Comparison of ENCODE assay signal across 1 cellular context in the genomic region with DNA sequence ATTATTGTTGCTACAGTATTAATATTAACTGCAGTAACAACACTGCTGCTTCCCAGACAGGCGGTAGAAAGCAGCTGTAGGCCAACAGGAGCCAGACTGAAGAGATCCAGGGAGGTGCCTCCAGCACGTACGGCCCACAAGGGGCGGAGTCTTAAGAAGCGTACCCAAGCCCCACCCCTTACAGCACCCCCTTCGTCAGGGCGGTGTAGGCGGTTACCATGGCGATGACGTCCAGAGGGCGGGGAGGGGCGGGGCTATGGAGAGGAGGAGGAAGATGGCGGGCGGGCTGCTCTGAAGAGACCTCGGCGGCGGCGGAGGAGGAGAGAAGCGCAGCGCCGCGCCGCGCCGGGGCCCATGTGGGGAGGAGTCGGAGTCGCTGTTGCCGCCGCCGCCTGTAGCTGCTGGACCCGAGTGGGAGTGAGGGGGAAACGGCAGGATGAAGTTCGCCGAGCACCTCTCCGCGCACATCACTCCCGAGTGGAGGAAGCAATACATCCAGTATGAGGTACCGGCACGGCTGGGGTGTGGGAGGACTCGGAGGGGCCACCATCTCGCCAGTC.
A peak's percentile ranks its signal among the peaks of the same experiment; 100 is the strongest.
TF ChIP-seq lines count a peak whose summit lies in the region.

Gene XPR1, plus strand, starts transcription at position 257 of the 560 bp plus-strand sequence. Its CDS starts 180 bp downstream, at position 437.

TF ChIP-seq in HepG2, 621 proteins besides CTCF, POLR2A, EP300 and RAD21 (continued from another document and continues in another):
- TF ChIP-seq THAP7 (CRISPR knock-in tag; IDR thresholded peaks at IDR 0.05) (no peak), PREB (CRISPR knock-in tag; IDR thresholded peaks at IDR 0.05) (no peak), ZNF512 (CRISPR knock-in tag; IDR thresholded peaks at IDR 0.05) (no peak), HDAC1 (CRISPR knock-in tag; IDR thresholded peaks at IDR 0.05) (peak; percentile 42; the same call in 1 of the 2 replicates), MEIS2 (CRISPR knock-in tag; IDR thresholded peaks at IDR 0.05) (no peak), CBX1 (IDR thresholded peaks at IDR 0.05; ENCODE audit: low read depth) (no peak), DR1 (CRISPR knock-in tag; IDR thresholded peaks at IDR 0.05) (no peak), ISL2 (CRISPR knock-in tag; IDR thresholded peaks at IDR 0.05) (no peak), BHLHE40 (IDR thresholded peaks at IDR 0.05; ENCODE audit: low read length) (no peak), KAT2B (IDR thresholded peaks at IDR 0.05; ENCODE audit: borderline replicate concordance, low read depth, low read length) (no peak), ZNF296 (CRISPR knock-in tag; conservative IDR thresholded peaks at IDR 0.05) (no peak), ZNF501 (CRISPR knock-in tag; IDR thresholded peaks at IDR 0.05) (peak; percentile 67; the same call in 1 of the 2 replicates), ISX (CRISPR knock-in tag; conservative IDR thresholded peaks at IDR 0.05) (no peak), HOXA5 (CRISPR knock-in tag; IDR thresholded peaks at IDR 0.05) (no peak), MXI1 (IDR thresholded peaks at IDR 0.05; ENCODE audit: borderline replicate concordance, low read depth, low read length) (peak; percentile 28; the same call in 1 of the 3 replicates), ZNF891 (CRISPR knock-in tag; IDR thresholded peaks at IDR 0.05) (no peak), MIXL1 (CRISPR knock-in tag; IDR thresholded peaks at IDR 0.05) (no peak), ZNF652 (CRISPR knock-in tag; IDR thresholded peaks at IDR 0.05; ENCODE audit: borderline replicate concordance, low read depth) (no peak), CCDC6 (CRISPR knock-in tag; IDR thresholded peaks at IDR 0.05) (no peak), SIX4 (CRISPR knock-in tag; IDR thresholded peaks at IDR 0.05) (no peak), ATF2 (CRISPR knock-in tag; IDR thresholded peaks at IDR 0.05) (peak; percentile 16; the same call in 1 of the 2 replicates), ZGPAT (CRISPR knock-in tag; IDR thresholded peaks at IDR 0.05) (no peak), PTBP1 (IDR thresholded peaks at IDR 0.05; ENCODE audit: low read depth, low read length, poor library complexity, severe bottlenecking) (no peak), PAX8 (CRISPR knock-in tag; IDR thresholded peaks at IDR 0.05; ENCODE audit: borderline replicate concordance) (no peak), ARNTL (CRISPR knock-in tag; IDR thresholded peaks at IDR 0.05) (no peak), NR2F6 (IDR thresholded peaks at IDR 0.05) (no peak), NR2F6 (CRISPR knock-in tag; IDR thresholded peaks at IDR 0.05) (peak; percentile 32; the same call in 1 of the 2 replicates), RORA (CRISPR knock-in tag; IDR thresholded peaks at IDR 0.05) (no peak), ZNF281 (CRISPR knock-in tag; IDR thresholded peaks at IDR 0.05; ENCODE audit: borderline replicate concordance) (no peak), NCOA5 (CRISPR knock-in tag; IDR thresholded peaks at IDR 0.05) (no peak), DMAP1 (CRISPR knock-in tag; IDR thresholded peaks at IDR 0.05) (peak; percentile 67; the same call in 1 of the 2 replicates), ZNF879 (CRISPR knock-in tag; IDR thresholded peaks at IDR 0.05) (no peak), ZSCAN21 (CRISPR knock-in tag; IDR thresholded peaks at IDR 0.05; ENCODE audit: borderline replicate concordance) (no peak), ZNF382 (CRISPR knock-in tag; IDR thresholded peaks at IDR 0.05; ENCODE audit: borderline replicate concordance) (no peak), U2AF2 (IDR thresholded peaks at IDR 0.05; ENCODE audit: low read depth, low read length) (no peak), MATR3 (CRISPR knock-in tag; IDR thresholded peaks at IDR 0.05) (no peak), NFIC (IDR thresholded peaks at IDR 0.05; ENCODE audit: low read length) (no peak), SRSF4 (IDR thresholded peaks at IDR 0.05; ENCODE audit: low read depth, low read length, poor library complexity, severe bottlenecking) (no peak)
- TF ChIP-seq, protein P1, sequence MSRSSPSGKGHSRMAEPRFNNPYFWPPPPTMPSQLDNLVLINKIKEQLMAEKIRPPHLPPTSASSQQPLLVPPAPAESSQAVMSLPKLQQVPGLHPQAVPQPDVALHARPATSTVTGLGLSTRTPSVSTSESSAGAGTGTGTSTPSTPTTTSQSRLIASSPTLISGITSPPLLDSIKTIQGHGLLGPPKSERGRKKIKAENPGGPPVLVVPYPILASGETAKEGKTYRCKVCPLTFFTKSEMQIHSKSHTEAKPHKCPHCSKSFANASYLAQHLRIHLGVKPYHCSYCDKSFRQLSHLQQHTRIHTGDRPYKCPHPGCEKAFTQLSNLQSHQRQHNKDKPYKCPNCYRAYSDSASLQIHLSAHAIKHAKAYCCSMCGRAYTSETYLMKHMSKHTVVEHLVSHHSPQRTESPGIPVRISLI (CRISPR knock-in tag; IDR thresholded peaks at IDR 0.05; ENCODE audit: borderline replicate concordance): no peak
- TF ChIP-seq, protein P2, sequence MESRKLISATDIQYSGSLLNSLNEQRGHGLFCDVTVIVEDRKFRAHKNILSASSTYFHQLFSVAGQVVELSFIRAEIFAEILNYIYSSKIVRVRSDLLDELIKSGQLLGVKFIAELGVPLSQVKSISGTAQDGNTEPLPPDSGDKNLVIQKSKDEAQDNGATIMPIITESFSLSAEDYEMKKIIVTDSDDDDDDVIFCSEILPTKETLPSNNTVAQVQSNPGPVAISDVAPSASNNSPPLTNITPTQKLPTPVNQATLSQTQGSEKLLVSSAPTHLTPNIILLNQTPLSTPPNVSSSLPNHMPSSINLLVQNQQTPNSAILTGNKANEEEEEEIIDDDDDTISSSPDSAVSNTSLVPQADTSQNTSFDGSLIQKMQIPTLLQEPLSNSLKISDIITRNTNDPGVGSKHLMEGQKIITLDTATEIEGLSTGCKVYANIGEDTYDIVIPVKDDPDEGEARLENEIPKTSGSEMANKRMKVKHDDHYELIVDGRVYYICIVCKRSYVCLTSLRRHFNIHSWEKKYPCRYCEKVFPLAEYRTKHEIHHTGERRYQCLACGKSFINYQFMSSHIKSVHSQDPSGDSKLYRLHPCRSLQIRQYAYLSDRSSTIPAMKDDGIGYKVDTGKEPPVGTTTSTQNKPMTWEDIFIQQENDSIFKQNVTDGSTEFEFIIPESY (CRISPR knock-in tag; IDR thresholded peaks at IDR 0.05): no peak
- TF ChIP-seq, protein P3, sequence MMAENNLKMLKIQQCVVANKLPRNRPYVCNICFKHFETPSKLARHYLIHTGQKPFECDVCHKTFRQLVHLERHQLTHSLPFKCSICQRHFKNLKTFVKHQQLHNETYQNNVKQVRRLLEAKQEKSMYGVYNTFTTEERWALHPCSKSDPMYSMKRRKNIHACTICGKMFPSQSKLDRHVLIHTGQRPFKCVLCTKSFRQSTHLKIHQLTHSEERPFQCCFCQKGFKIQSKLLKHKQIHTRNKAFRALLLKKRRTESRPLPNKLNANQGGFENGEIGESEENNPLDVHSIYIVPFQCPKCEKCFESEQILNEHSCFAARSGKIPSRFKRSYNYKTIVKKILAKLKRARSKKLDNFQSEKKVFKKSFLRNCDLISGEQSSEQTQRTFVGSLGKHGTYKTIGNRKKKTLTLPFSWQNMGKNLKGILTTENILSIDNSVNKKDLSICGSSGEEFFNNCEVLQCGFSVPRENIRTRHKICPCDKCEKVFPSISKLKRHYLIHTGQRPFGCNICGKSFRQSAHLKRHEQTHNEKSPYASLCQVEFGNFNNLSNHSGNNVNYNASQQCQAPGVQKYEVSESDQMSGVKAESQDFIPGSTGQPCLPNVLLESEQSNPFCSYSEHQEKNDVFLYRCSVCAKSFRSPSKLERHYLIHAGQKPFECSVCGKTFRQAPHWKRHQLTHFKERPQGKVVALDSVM (CRISPR knock-in tag; IDR thresholded peaks at IDR 0.05): no peak
- TF ChIP-seq, protein P4, sequence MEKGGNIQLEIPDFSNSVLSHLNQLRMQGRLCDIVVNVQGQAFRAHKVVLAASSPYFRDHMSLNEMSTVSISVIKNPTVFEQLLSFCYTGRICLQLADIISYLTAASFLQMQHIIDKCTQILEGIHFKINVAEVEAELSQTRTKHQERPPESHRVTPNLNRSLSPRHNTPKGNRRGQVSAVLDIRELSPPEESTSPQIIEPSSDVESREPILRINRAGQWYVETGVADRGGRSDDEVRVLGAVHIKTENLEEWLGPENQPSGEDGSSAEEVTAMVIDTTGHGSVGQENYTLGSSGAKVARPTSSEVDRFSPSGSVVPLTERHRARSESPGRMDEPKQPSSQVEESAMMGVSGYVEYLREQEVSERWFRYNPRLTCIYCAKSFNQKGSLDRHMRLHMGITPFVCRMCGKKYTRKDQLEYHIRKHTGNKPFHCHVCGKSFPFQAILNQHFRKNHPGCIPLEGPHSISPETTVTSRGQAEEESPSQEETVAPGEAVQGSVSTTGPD (CRISPR knock-in tag; IDR thresholded peaks at IDR 0.05): no peak
